ENCODE assay signal across 23 cellular contexts in the genomic region with DNA sequence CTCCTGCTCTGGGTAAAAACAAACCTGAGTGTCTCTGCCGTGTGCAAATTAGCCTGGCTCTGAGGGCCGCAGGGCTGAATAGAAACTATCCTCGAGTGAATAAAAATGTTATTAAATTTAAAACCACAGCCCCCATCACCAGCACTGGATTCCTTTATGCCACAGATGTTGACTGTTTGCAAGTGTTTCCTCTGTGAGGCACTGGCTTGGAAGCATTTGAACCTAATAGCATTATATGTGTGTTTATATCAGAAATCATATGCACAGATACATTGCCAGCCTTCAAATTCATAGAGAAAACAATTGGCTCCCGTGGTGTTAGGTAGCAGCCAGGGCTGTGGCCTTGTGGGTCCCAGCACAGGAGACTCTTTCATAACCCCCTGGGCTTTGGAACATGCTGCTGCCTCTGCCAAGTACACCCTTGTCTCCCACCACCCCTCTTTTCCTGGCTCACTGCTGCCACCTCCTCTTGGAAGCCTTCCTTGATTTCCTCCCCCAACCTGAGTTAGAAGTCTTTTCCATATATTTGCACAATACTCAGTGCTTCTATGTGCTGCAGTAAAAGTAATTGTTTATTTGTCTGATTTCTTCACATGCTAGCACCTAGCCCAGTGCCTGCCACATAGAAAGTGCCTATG.
DNase-seq lines count a peak whose midpoint lies in the region; ATAC-seq and TF ChIP-seq lines count a peak whose summit lies in the region.
"Had no signal": no experiment of that assay in that cellular context is flagged by ENCODE, and none has a peak within 500 bp of the region (broad histone marks: within the 10 kb centered on the region; RNA-seq: fewer than 3 reads in every experiment).

No MANE protein-coding gene starts in this region.

- H3K4me1 Mint-ChIP-seq in activated naive CD4-positive, alpha-beta T cell treated with anti-CD3 and anti-CD28 coated beads, Interleukin-2, amount 10 ng/mL, durations not matched to agents 7 days and 5 days, result peaks cover 7% of the 10 kb centered on the region

- H4K20me1 ChIP-seq in mammary epithelial cell (ENCODE audit: insufficient read depth, low read length), result no peaks in the 10 kb centered on the region
- H4K20me1 ChIP-seq in fibroblast of lung (ENCODE audit: control insufficient read depth, extremely low read depth, insufficient read depth, low read length), result no peaks in the 10 kb centered on the region
- H4K20me1 ChIP-seq in smooth muscle cell (ENCODE audit: low read depth), result no peaks in the 10 kb centered on the region

- H3K27me3 ChIP-seq in mammary epithelial cell (ENCODE audit: insufficient read depth, low read length), result no peaks in the 10 kb centered on the region
- H3K27me3 ChIP-seq in breast epithelium, result no peaks in the 10 kb centered on the region
- no peaks in the 10 kb centered on the region for H3K27me3 ChIP-seq in RWPE2 (ENCODE audit: insufficient read depth, poor library complexity, severe bottlenecking)
- no peaks in the 10 kb centered on the region for H3K27me3 ChIP-seq in fibroblast of lung (ENCODE audit: control insufficient read depth, insufficient read depth, low read length)
- no peaks in the 10 kb centered on the region for H3K27me3 ChIP-seq in smooth muscle cell (ENCODE audit: low read depth)
- H3K27me3 ChIP-seq: tibial artery had no signal

- ATAC-seq in RWPE2 (ENCODE audit: low read depth) (no peak; the same call in 2 of the 3 replicates), GM19035 (IDR thresholded peaks at IDR 0.05; ENCODE audit: unreplicated experiment) (no peak), HG03565 (IDR thresholded peaks at IDR 0.05; ENCODE audit: unreplicated experiment) (no peak)
- ATAC-seq: naive thymus-derived CD4-positive, alpha-beta T cell had no signal

- intact Hi-C loops in mammary epithelial cell (cut with micrococcal nuclease), result no loop called here
- intact Hi-C loops in breast epithelium (cut with DNase I; ENCODE audit: low total_unique reads), result no loop called here

- no peak for TF ChIP-seq CTCF in mammary epithelial cell (conservative IDR thresholded peaks at IDR 0.05 in 1 of 2, IDR thresholded peaks at IDR 0.05 in 1 of 2; ENCODE audit: extremely low read depth in 1 of 2, insufficient read depth in 1 of 2, low read depth in 1 of 2, low read length in 2 of 2)
- TF ChIP-seq CTCF in breast epithelium (IDR thresholded peaks at IDR 0.05), result no peak
- TF ChIP-seq CTCF in RWPE2 (IDR thresholded peaks at IDR 0.05; ENCODE audit: poor library complexity, severe bottlenecking), result no peak
- TF ChIP-seq CTCF in fibroblast of lung (conservative IDR thresholded peaks at IDR 0.05 in 1 of 2, IDR thresholded peaks at IDR 0.05 in 1 of 2; ENCODE audit: low read depth in 1 of 2, low read length in 2 of 2), result no peak
- no peak for TF ChIP-seq CTCF in smooth muscle cell (IDR thresholded peaks at IDR 0.05; ENCODE audit: borderline replicate concordance, insufficient read depth, poor library complexity, severe bottlenecking)

- no peak overlapping the region for H3K27ac Mint-ChIP-seq in activated naive CD4-positive, alpha-beta T cell treated with anti-CD3 and anti-CD28 coated beads, Interleukin-2, amount 10 ng/mL, durations not matched to agents 7 days and 5 days
- H3K27ac Mint-ChIP-seq: activated CD4-positive, alpha-beta memory T cell treated with anti-CD3 and anti-CD28 coated beads for 36 hours; naive thymus-derived CD4-positive, alpha-beta T cell had no signal

- H3K27ac ChIP-seq in mammary epithelial cell (ENCODE audit: insufficient read depth, low read depth, low read length), result no peak overlapping the region
- H3K27ac ChIP-seq in breast epithelium, result no peak overlapping the region
- peak overlapping the region; percentile 37 for H3K27ac ChIP-seq in RWPE2 (ENCODE audit: poor library complexity, severe bottlenecking)
- H3K27ac ChIP-seq in fibroblast of lung (ENCODE audit: insufficient read depth, low read length), result peak overlapping the region; percentile 35
- H3K27ac ChIP-seq in smooth muscle cell (ENCODE audit: low read depth), result peak overlapping the region; percentile 26
- H3K27ac ChIP-seq: 22Rv1, RWPE1, sigmoid colon, tibial artery had no signal

- CTCF ChIA-PET in mammary epithelial cell (lab: Charles Lee; ENCODE audit: low non-redundant PET), result no interaction called here
- CTCF ChIA-PET in activated naive CD4-positive, alpha-beta T cell treated with anti-CD3 and anti-CD28 coated beads, Interleukin-2, amount 10 ng/mL, durations not matched to agents 7 days and 5 days (lab: Charles Lee), result no interaction called here

- DNase-seq in mammary epithelial cell (no peak), breast epithelium (ENCODE audit: low spot score in 2 of 2) (no peak), RWPE2 (ENCODE audit: low spot score) (no peak), fibroblast of lung (ENCODE audit: low read depth in 2 of 2) (peak; percentile 41 to 57), smooth muscle cell (lab: John Stamatoyannopoulos, UW; ENCODE audit: unreplicated experiment) (no peak)
- no peak for DNase-seq in activated naive CD4-positive, alpha-beta T cell treated with anti-CD3 and anti-CD28 coated beads, Interleukin-2, amount 10 ng/mL, durations not matched to agents 7 days and 5 days
- DNase-seq: activated CD4-positive, CD25-positive, alpha-beta regulatory T cell; cortex of kidney; GF-D8; left cardiac atrium; naive thymus-derived CD4-positive, alpha-beta T cell; NCI-H146; NCI-H2171 treated with DMSO at 0.1 percent for 48 hours; sigmoid colon; stimulated activated CD4-positive, alpha-beta T cell treated with anti-CD3 and anti-CD28 coated beads, Interleukin-1b, Interleukin-23, amount 100 ng/mL, for 48 hours; stimulated activated naive CD4-positive, alpha-beta T cell; T-helper 9 cell; tibial artery had no signal

- H3K4me3 ChIP-seq in mammary epithelial cell (replicated peaks in 1 of 3; ENCODE audit: insufficient read depth in 1 of 3, low read depth in 2 of 3, low read length in 3 of 3) (no peak overlapping the region), breast epithelium (no peak overlapping the region), RWPE2 (ENCODE audit: severe bottlenecking) (no peak overlapping the region), fibroblast of lung (replicated peaks in 1 of 4; ENCODE audit: control extremely low read depth in 1 of 4, insufficient read depth in 1 of 4, low read depth in 3 of 4, low read length in 4 of 4) (peak overlapping the region in 3 of 4 experiments; percentile 17 to 28 (median 27)), smooth muscle cell (no peak overlapping the region)
- H3K4me3 ChIP-seq: sigmoid colon, tibial artery had no signal

- WGBS in mammary epithelial cell (ENCODE audit: low coverage, missing lambda C conversion rate), result 61% methylated on average over 4 of the region's 4 CpGs
- 80% methylated on average over 4 of the region's 4 CpGs for WGBS in smooth muscle cell (ENCODE audit: low lambda C conversion rate)

- H3K9me3 ChIP-seq in mammary epithelial cell (replicated peaks; ENCODE audit: insufficient read depth, low read length) (no peaks in the 10 kb centered on the region), breast epithelium (no peaks in the 10 kb centered on the region), RWPE2 (ENCODE audit: severe bottlenecking) (no peaks in the 10 kb centered on the region), fibroblast of lung (ENCODE audit: control insufficient read depth, insufficient read depth, low read depth, low read length) (no peaks in the 10 kb centered on the region), smooth muscle cell (replicated peaks; ENCODE audit: low read depth) (no peaks in the 10 kb centered on the region)
- H3K9me3 ChIP-seq: sigmoid colon, tibial artery had no signal

- H3K27me3 Mint-ChIP-seq in activated naive CD4-positive, alpha-beta T cell treated with anti-CD3 and anti-CD28 coated beads, Interleukin-2, amount 10 ng/mL, durations not matched to agents 7 days and 5 days, result no peaks in the 10 kb centered on the region
- H3K27me3 Mint-ChIP-seq: activated CD4-positive, alpha-beta memory T cell treated with anti-CD3 and anti-CD28 coated beads for 36 hours had no signal

- TF ChIP-seq POLR2A in breast epithelium (IDR thresholded peaks at IDR 0.05), result no peak

- no peaks in the 10 kb centered on the region for H3K36me3 ChIP-seq in mammary epithelial cell (ENCODE audit: insufficient read depth, low read length)
- H3K36me3 ChIP-seq in breast epithelium, result no peaks in the 10 kb centered on the region
- no peaks in the 10 kb centered on the region for H3K36me3 ChIP-seq in RWPE2 (ENCODE audit: low read depth)
- H3K36me3 ChIP-seq in fibroblast of lung (ENCODE audit: control insufficient read depth, insufficient read depth, low read length), result no peaks in the 10 kb centered on the region
- no peaks in the 10 kb centered on the region for H3K36me3 ChIP-seq in smooth muscle cell (ENCODE audit: low read depth)
- H3K36me3 ChIP-seq: sigmoid colon, tibial artery had no signal

- no peak overlapping the region for H2AFZ ChIP-seq in mammary epithelial cell (ENCODE audit: low read depth, low read length)
- no peak overlapping the region for H2AFZ ChIP-seq in fibroblast of lung (ENCODE audit: low read length)
- no peak overlapping the region for H2AFZ ChIP-seq in smooth muscle cell (ENCODE audit: low read depth)

- no peaks in the 10 kb centered on the region for H3K36me3 Mint-ChIP-seq in activated naive CD4-positive, alpha-beta T cell treated with anti-CD3 and anti-CD28 coated beads, Interleukin-2, amount 10 ng/mL, durations not matched to agents 7 days and 5 days
- H3K36me3 Mint-ChIP-seq: activated CD4-positive, alpha-beta memory T cell treated with anti-CD3 and anti-CD28 coated beads for 36 hours had no signal

- BruUV-seq in mammary epithelial cell (replicated peaks; lab: Mats Ljungman, UMichigan), result no TSS peak

- H3K4me3 Mint-ChIP-seq in activated naive CD4-positive, alpha-beta T cell treated with anti-CD3 and anti-CD28 coated beads, Interleukin-2, amount 10 ng/mL, durations not matched to agents 7 days and 5 days, result no peak overlapping the region
- H3K4me3 Mint-ChIP-seq: activated CD4-positive, alpha-beta memory T cell treated with anti-CD3 and anti-CD28 coated beads for 36 hours; naive thymus-derived CD4-positive, alpha-beta T cell had no signal

- H3K9me3 Mint-ChIP-seq in activated naive CD4-positive, alpha-beta T cell treated with anti-CD3 and anti-CD28 coated beads, Interleukin-2, amount 10 ng/mL, durations not matched to agents 7 days and 5 days, result no peaks in the 10 kb centered on the region

- dilution Hi-C loops in mammary epithelial cell (cut with HindIII; ENCODE audit: low sequenced_read_pairs), result no loop called here

- in situ Hi-C loops in mammary epithelial cell (cut with MboI; ENCODE audit: low sequenced_read_pairs in 2 of 2), result no loop called here

- H3K4me2 ChIP-seq in mammary epithelial cell (ENCODE audit: insufficient read depth, low read depth, low read length), result peak overlapping the region; percentile 15
- H3K4me2 ChIP-seq in fibroblast of lung (ENCODE audit: extremely low read depth, insufficient read depth, low read length), result peak overlapping the region; percentile 66
- peak overlapping the region; percentile 43 for H3K4me2 ChIP-seq in smooth muscle cell

- H3F3A ChIP-seq in smooth muscle cell (ENCODE audit: low read depth), result peaks cover 11% of the 10 kb centered on the region

- no peak overlapping the region for H3K9ac ChIP-seq in mammary epithelial cell (ENCODE audit: insufficient read depth, low read length)
- no peak overlapping the region for H3K9ac ChIP-seq in fibroblast of lung (ENCODE audit: insufficient read depth, low read length)
- H3K9ac ChIP-seq in smooth muscle cell (ENCODE audit: low read depth), result no peak overlapping the region

- no peaks in the 10 kb centered on the region for H3K79me2 ChIP-seq in mammary epithelial cell (ENCODE audit: insufficient read depth, low read length)
- no peaks in the 10 kb centered on the region for H3K79me2 ChIP-seq in fibroblast of lung (ENCODE audit: control insufficient read depth, insufficient read depth, low read length)
- H3K79me2 ChIP-seq in smooth muscle cell (ENCODE audit: low read depth), result no peaks in the 10 kb centered on the region

- H3K4me1 ChIP-seq in mammary epithelial cell (ENCODE audit: insufficient read depth, low read length), result peaks cover 9% of the 10 kb centered on the region
- no peaks in the 10 kb centered on the region for H3K4me1 ChIP-seq in breast epithelium
- H3K4me1 ChIP-seq in RWPE2 (ENCODE audit: insufficient read depth, poor library complexity, severe bottlenecking), result peaks cover 13% of the 10 kb centered on the region
- H3K4me1 ChIP-seq in fibroblast of lung (ENCODE audit: control insufficient read depth, extremely low read depth, insufficient read depth, low read length), result no peaks in the 10 kb centered on the region
- peaks cover 5% of the 10 kb centered on the region for H3K4me1 ChIP-seq in smooth muscle cell (ENCODE audit: low read depth)
- H3K4me1 ChIP-seq: sigmoid colon, tibial artery had no signal

Comparison
In these comparisons a context has a peak if more than half of its experiments do, and no peak if none do; other contexts are left out.
1. DNase-seq: peak in fibroblast of lung (2 of 2); none in mammary epithelial cell (single experiment), breast epithelium (0 of 2), RWPE2 (single experiment), smooth muscle cell (single experiment) and activated naive CD4-positive, alpha-beta T cell treated with anti-CD3 and anti-CD28 coated beads, Interleukin-2, amount 10 ng/mL, durations not matched to agents 7 days and 5 days (single experiment).
2. H3K27ac ChIP-seq: peak in RWPE2 (single experiment), fibroblast of lung (single experiment) and smooth muscle cell (single experiment); none in mammary epithelial cell (single experiment) and breast epithelium (0 of 2).
3. H3K4me2 ChIP-seq: peak in every context shown above with its lines; median percentile 66 in fibroblast of lung; 43 in smooth muscle cell; 15 in mammary epithelial cell.
4. H3K4me3 ChIP-seq: peak in fibroblast of lung (3 of 4); none in mammary epithelial cell (0 of 3), breast epithelium (0 of 3), RWPE2 (single experiment) and smooth muscle cell (single experiment).